Comparison of ENCODE assay signal across 8 cellular contexts in genomic region chr19:49488046-49488862, GRCh38. TPM values are rescaled to one million over a fixed set of nuclear protein-coding genes. Genes with fewer than 3 reads are reported as not detected.
DNase-seq lines count a peak whose midpoint lies in the region; ATAC-seq and TF ChIP-seq lines count a peak whose summit lies in the region.

No MANE protein-coding gene starts in this region.

- H3K4me1 ChIP-seq in mesenchymal stem cell (ENCODE audit: control insufficient read depth, insufficient read depth, low read depth, low read length), result peaks cover 24% of the 10 kb centered on the region

- TF ChIP-seq CTCF in astrocyte of the spinal cord (IDR thresholded peaks at IDR 0.05; ENCODE audit: low read depth, low read length), result no peak

- peaks cover 75% of the 10 kb centered on the region for H3K36me3 Mint-ChIP-seq in stimulated activated naive CD8-positive, alpha-beta T cell treated with anti-CD3 and anti-CD28 coated beads, Interleukin-15, Interleukin-2, amounts not matched to agents 100 ng/mL and 50 ng/mL, for 24 hours (ENCODE audit: low read depth)

- H3K4me3 ChIP-seq in astrocyte of the spinal cord (ENCODE audit: low read depth, low read length) (peak overlapping the region; percentile 86), mesenchymal stem cell (ENCODE audit: insufficient read depth in 1 of 2, low read depth in 1 of 2, low read length in 2 of 2) (peak overlapping the region; percentile 77 to 97)

- H3K79me1 ChIP-seq in mesenchymal stem cell (replicated peaks; ENCODE audit: low read length, poor library complexity, severe bottlenecking), result peaks cover 3% of the 10 kb centered on the region

- no peak overlapping the region for H3K14ac ChIP-seq in mesenchymal stem cell (ENCODE audit: low read length in 2 of 2)

- no peaks in the 10 kb centered on the region for H3K9me3 Mint-ChIP-seq in stimulated activated naive CD8-positive, alpha-beta T cell treated with anti-CD3 and anti-CD28 coated beads, Interleukin-15, Interleukin-2, amounts not matched to agents 100 ng/mL and 50 ng/mL, for 24 hours

- no peak overlapping the region for H2BK12ac ChIP-seq in mesenchymal stem cell (ENCODE audit: low read length in 2 of 2)

- no peak overlapping the region for H4K91ac ChIP-seq in mesenchymal stem cell (ENCODE audit: low read length)

- H3K27me3 Mint-ChIP-seq in stimulated activated naive CD8-positive, alpha-beta T cell treated with anti-CD3 and anti-CD28 coated beads, Interleukin-15, Interleukin-2, amounts not matched to agents 100 ng/mL and 50 ng/mL, for 24 hours, result peaks cover 6% of the 10 kb centered on the region

- peak overlapping the region; percentile 23 for H4K8ac ChIP-seq in mesenchymal stem cell (ENCODE audit: low read length)

- DNase-seq in stimulated activated naive CD8-positive, alpha-beta T cell treated with anti-CD3 and anti-CD28 coated beads, Interleukin-15, Interleukin-2, amounts not matched to agents 100 U/mL and 50 U/mL, for 24 hours, result no peak
- DNase-seq in astrocyte of the spinal cord (ENCODE audit: low read depth, low spot score) (no peak), mesenchymal stem cell (no peak), NCI-H1105 treated with DMSO at 0.1 percent for 48 hours (lab: John Stamatoyannopoulos, UW) (no peak), H4 (ENCODE audit: low spot score) (no peak), occipital lobe (lab: John Stamatoyannopoulos, UW) (no peak)

- peaks cover 63% of the 10 kb centered on the region for H3K4me1 Mint-ChIP-seq in stimulated activated naive CD8-positive, alpha-beta T cell treated with anti-CD3 and anti-CD28 coated beads, Interleukin-15, Interleukin-2, amounts not matched to agents 100 ng/mL and 50 ng/mL, for 24 hours (ENCODE audit: low read depth)

- peak overlapping the region; percentile 37 for H3K27ac ChIP-seq in mesenchymal stem cell (ENCODE audit: low read length, poor library complexity, severe bottlenecking)

- peak overlapping the region; percentile 46 for H2AK5ac ChIP-seq in mesenchymal stem cell (ENCODE audit: low read length, severe bottlenecking)

- under 1% methylated on average over 26 of the region's 26 CpGs for WGBS in mesenchymal stem cell

- H3K27ac Mint-ChIP-seq in stimulated activated naive CD8-positive, alpha-beta T cell treated with anti-CD3 and anti-CD28 coated beads, Interleukin-15, Interleukin-2, amounts not matched to agents 100 ng/mL and 50 ng/mL, for 24 hours, result peak overlapping the region; percentile 100

- ATAC-seq in stimulated activated naive CD8-positive, alpha-beta T cell treated with anti-CD3 and anti-CD28 coated beads, Interleukin-15, Interleukin-2, amounts not matched to agents 100 U/mL and 50 U/mL, for 24 hours, result no peak
- ATAC-seq in HG03521 (IDR thresholded peaks at IDR 0.05; ENCODE audit: unreplicated experiment), result no peak

- no peak overlapping the region for H2AFZ ChIP-seq in mesenchymal stem cell (ENCODE audit: low read depth, low read length)

- peak overlapping the region; percentile 27 to 71 for H3K4ac ChIP-seq in mesenchymal stem cell (ENCODE audit: low read depth in 1 of 2, low read length in 2 of 2)

- no peaks in the 10 kb centered on the region for H3K27me3 ChIP-seq in mesenchymal stem cell (ENCODE audit: control insufficient read depth in 1 of 2, insufficient read depth in 1 of 2, low read length in 2 of 2)

- H2BK15ac ChIP-seq in mesenchymal stem cell (ENCODE audit: low read depth, poor library complexity, severe bottlenecking), result no peak overlapping the region

- H3K23ac ChIP-seq in mesenchymal stem cell (ENCODE audit: low read length in 2 of 2), result no peak overlapping the region

- peak overlapping the region; percentile 100 for H3K9ac ChIP-seq in mesenchymal stem cell (ENCODE audit: low read length)

- H2BK120ac ChIP-seq in mesenchymal stem cell (ENCODE audit: low read depth, low read length), result peak overlapping the region; percentile 51

- H2BK5ac ChIP-seq in mesenchymal stem cell (ENCODE audit: low read depth, low read length, poor library complexity, severe bottlenecking), result no peak overlapping the region

- in situ Hi-C loops in astrocyte of the spinal cord (cut with HindIII; ENCODE audit: low sequenced_read_pairs), result no loop called here

- H3K4me2 ChIP-seq in mesenchymal stem cell (ENCODE audit: low read length, poor library complexity, severe bottlenecking), result peak overlapping the region; percentile 66

- H3K4me3 Mint-ChIP-seq in stimulated activated naive CD8-positive, alpha-beta T cell treated with anti-CD3 and anti-CD28 coated beads, Interleukin-15, Interleukin-2, amounts not matched to agents 100 ng/mL and 50 ng/mL, for 24 hours, result peak overlapping the region; percentile 100

- no peaks in the 10 kb centered on the region for H3K9me3 ChIP-seq in mesenchymal stem cell (ENCODE audit: control insufficient read depth, low read length)

- H3K36me3 ChIP-seq in mesenchymal stem cell (ENCODE audit: control insufficient read depth in 1 of 2, insufficient read depth in 2 of 2, low read depth in 1 of 2, low read length in 2 of 2), result peaks cover 44 to 51% of the 10 kb centered on the region in 2 experiments

- H3K18ac ChIP-seq in mesenchymal stem cell (ENCODE audit: low read depth in 1 of 2, low read length in 2 of 2), result peak overlapping the region; percentile 62 to 86

RNA-seq across cellular contexts. Expression of gene RPL13A, which starts 0.8 kb away (rescaled TPM):
- polyA plus RNA-seq in mesenchymal stem cell (2013, experiment 1 of 2), result 4,918 TPM
- polyA plus RNA-seq in mesenchymal stem cell (2013, experiment 2 of 2), result 4,876 TPM
- total RNA-seq in H4 (2014; rRNA removed; shearing (Covaris generic)), result 3,219 and 3,620 TPM in 2 replicates
- total RNA-seq in occipital lobe, result 2,203 TPM

RNA-seq across cellular contexts. Expression of gene RPS11, which starts 8.0 kb away (rescaled TPM):
- polyA plus RNA-seq in mesenchymal stem cell (2013, experiment 1 of 2), result 3,021 TPM
- 2,952 TPM for polyA plus RNA-seq in mesenchymal stem cell (2013, experiment 2 of 2)
- 6,191 and 6,227 TPM in 2 replicates for total RNA-seq in H4 (2014; rRNA removed; shearing (Covaris generic))
- 3,859 TPM for total RNA-seq in occipital lobe

RNA-seq across cellular contexts. Expression of gene FLT3LG, which starts 14.2 kb away (rescaled TPM):
- 11.9 TPM for polyA plus RNA-seq in mesenchymal stem cell (2013, experiment 1 of 2)
- polyA plus RNA-seq in mesenchymal stem cell (2013, experiment 2 of 2), result 12.5 TPM
- total RNA-seq in H4 (2014; rRNA removed; shearing (Covaris generic)), result 2.6 and 6.0 TPM in 2 replicates
- total RNA-seq in occipital lobe, result not detected

RNA-seq across cellular contexts. Expression of gene FCGRT, which starts 24.2 kb away (rescaled TPM):
- 183 TPM for polyA plus RNA-seq in mesenchymal stem cell (2013, experiment 1 of 2)
- polyA plus RNA-seq in mesenchymal stem cell (2013, experiment 2 of 2), result 203 TPM
- total RNA-seq in H4 (2014; rRNA removed; shearing (Covaris generic)), result 2.3 and 2.7 TPM in 2 replicates
- 12.9 TPM for total RNA-seq in occipital lobe

RNA-seq across cellular contexts. Expression of gene ALDH16A1, which starts 35.2 kb away (rescaled TPM):
- polyA plus RNA-seq in mesenchymal stem cell (2013, experiment 1 of 2), result 7.6 TPM
- 6.8 TPM for polyA plus RNA-seq in mesenchymal stem cell (2013, experiment 2 of 2)
- 17.0 and 25.7 TPM in 2 replicates for total RNA-seq in H4 (2014; rRNA removed; shearing (Covaris generic))
- 8.0 TPM for total RNA-seq in occipital lobe
